22 cellular contexts compared by ENCODE assay signal in the genomic region with DNA sequence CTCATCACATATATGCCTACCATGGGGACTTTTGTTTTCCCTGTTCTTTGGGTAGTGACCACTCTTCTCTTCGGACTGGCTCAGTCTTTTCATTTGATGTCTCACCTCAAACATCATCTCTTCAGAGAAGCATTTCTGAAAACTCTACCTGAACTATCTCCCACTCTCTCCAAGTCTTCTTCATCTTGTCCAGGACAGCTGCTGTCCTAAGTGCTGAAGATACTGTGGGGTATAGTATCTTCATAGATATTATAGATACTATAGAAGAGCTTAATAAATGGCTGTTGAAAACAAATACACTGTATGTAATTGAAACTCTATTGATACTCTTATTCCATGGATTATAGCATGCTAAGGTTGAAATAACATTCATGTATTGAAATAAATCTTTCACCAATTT.
"Had no signal": no experiment of that assay in that cellular context is flagged by ENCODE, and none has a peak within 500 bp of the region (broad histone marks: within the 10 kb centered on the region; RNA-seq: fewer than 3 reads in every experiment).

No MANE protein-coding gene starts in this region.

- ATAC-seq: HepG2, K562, Panc1 had no signal

- H3K4me3 ChIP-seq: K562, SJCRH30 had no signal

- FAIRE-seq: HepG2, K562 had no signal

- H3K9me3 ChIP-seq: SJCRH30 had no signal

- H3K4me1 ChIP-seq: SJCRH30 had no signal

- H3K27ac ChIP-seq: KMS-11, RWPE1, SJCRH30 had no signal

- H3K36me3 ChIP-seq: SJCRH30 had no signal

- DNase-seq: IMR-90, MM.1S, NCI-H1092 treated with DMSO at 0.1 percent for 48 hours, NCI-H1436, NCI-H187, NCI-H2029, NCI-H2081 treated with DMSO at 0.1 percent for 48 hours, NCI-H2171, NCI-H226, NCI-H446, NCI-H510A, NCI-H524 treated with DMSO at 0.1 percent for 48 hours, NCI-H69, NCI-H774, SHP77 treated with DMSO at 0.1 percent for 48 hours, SW 1271 had no signal

- H3K4me2 ChIP-seq: KMS-11 had no signal
